In genomic region chr5:140174014-140174413, GRCh38 we compare ENCODE assay signal across 11 cellular contexts. TPM values are rescaled to one million over a fixed set of nuclear protein-coding genes. Genes with fewer than 3 reads are reported as not detected.
DNase-seq lines count a peak whose midpoint lies in the region; ATAC-seq and TF ChIP-seq lines count a peak whose summit lies in the region.
"Had no signal": no experiment of that assay in that cellular context is flagged by ENCODE, and none has a peak within 500 bp of the region (broad histone marks: within the 10 kb centered on the region; RNA-seq: fewer than 3 reads in every experiment).

No MANE protein-coding gene starts in this region.

- CTCF ChIA-PET in activated naive CD4-positive, alpha-beta T cell treated with anti-CD3 and anti-CD28 coated beads, Interleukin-2, amount 10 ng/mL, durations not matched to agents 7 days and 5 days (lab: Charles Lee) = interaction anchor here (1.2 kb wide), 1 partner anchor 18 kb away, joined by 3 read pairs; no protein-coding TSS in a partner anchor
- CTCF ChIA-PET in WTC11 (lab: Charles Lee) = interaction anchor here (0.8 to 3.0 kb wide), 12 partner anchors 9 to 178 kb away, joined by 3 to 13 read pairs (median 4); partner anchors contain the start of gene HBEGF

- H3K27ac ChIP-seq in lower lobe of right lung = peak overlapping the region; percentile 100

- peaks cover 36% of the 10 kb centered on the region for H3K27me3 Mint-ChIP-seq in activated naive CD4-positive, alpha-beta T cell treated with anti-CD3 and anti-CD28 coated beads, Interleukin-2, amount 10 ng/mL, durations not matched to agents 7 days and 5 days
- peaks cover 11% of the 10 kb centered on the region; the same call in 1 of the 2 replicates for H3K27me3 Mint-ChIP-seq in WTC11 (ENCODE audit: low read depth)
- H3K27me3 Mint-ChIP-seq in type B pancreatic cell = peaks cover 13% of the 10 kb centered on the region

- H3K4me1 Mint-ChIP-seq in activated naive CD4-positive, alpha-beta T cell treated with anti-CD3 and anti-CD28 coated beads, Interleukin-2, amount 10 ng/mL, durations not matched to agents 7 days and 5 days = peaks cover 15% of the 10 kb centered on the region
- H3K4me1 Mint-ChIP-seq in WTC11 = peaks cover 11% of the 10 kb centered on the region
- H3K4me1 Mint-ChIP-seq in type B pancreatic cell (ENCODE audit: unreplicated experiment) = peaks cover 5% of the 10 kb centered on the region

- no peak for DNase-seq in activated naive CD4-positive, alpha-beta T cell treated with anti-CD3 and anti-CD28 coated beads, Interleukin-2, amount 10 ng/mL, durations not matched to agents 7 days and 5 days
- DNase-seq in activated naive CD4-positive, alpha-beta T cell treated with Interleukin-2 at 50 U/mL for 16 hours = no peak
- no peak for DNase-seq in WTC11 (ENCODE audit: low spot score)
- no peak for DNase-seq in lower lobe of right lung
- no peak for DNase-seq in type B pancreatic cell (ENCODE audit: extremely low spot score, unreplicated experiment)
- DNase-seq in globus pallidus (ENCODE audit: low spot score) = no peak
- no peak for DNase-seq in left cardiac atrium
- DNase-seq: BE2C, ovary, SW 1271 had no signal

- peaks cover 2% of the 10 kb centered on the region for H3K36me3 Mint-ChIP-seq in activated naive CD4-positive, alpha-beta T cell treated with anti-CD3 and anti-CD28 coated beads, Interleukin-2, amount 10 ng/mL, durations not matched to agents 7 days and 5 days
- H3K36me3 Mint-ChIP-seq in WTC11 (no peaks in the 10 kb centered on the region), type B pancreatic cell (no peaks in the 10 kb centered on the region)

- H3K9me3 Mint-ChIP-seq in activated naive CD4-positive, alpha-beta T cell treated with anti-CD3 and anti-CD28 coated beads, Interleukin-2, amount 10 ng/mL, durations not matched to agents 7 days and 5 days = no peaks in the 10 kb centered on the region
- H3K9me3 Mint-ChIP-seq in WTC11 = no peaks in the 10 kb centered on the region
- H3K9me3 Mint-ChIP-seq in type B pancreatic cell = no peaks in the 10 kb centered on the region

- H3K9me3 ChIP-seq in lower lobe of right lung = no peaks in the 10 kb centered on the region
- H3K9me3 ChIP-seq: BE2C, ovary had no signal

- peaks cover 31% of the 10 kb centered on the region for H3K4me1 ChIP-seq in lower lobe of right lung
- H3K4me1 ChIP-seq: BE2C had no signal

- H3K36me3 ChIP-seq in lower lobe of right lung = no peaks in the 10 kb centered on the region
- H3K36me3 ChIP-seq: BE2C, ovary had no signal

- intact Hi-C loops in lower lobe of right lung (cut with DNase I) (no loop called here), left cardiac atrium (cut with DNase I) (loop anchor here in 1 of 2 donors (10.0 kb wide), 2 partner anchors 71 to 181 kb away; no protein-coding TSS in a partner anchor)

- POLR2A ChIA-PET in WTC11 (lab: Charles Lee) = no interaction called here

- TF ChIP-seq CTCF in WTC11 (IDR thresholded peaks at IDR 0.05) (no peak), lower lobe of right lung (IDR thresholded peaks at IDR 0.05) (no peak), type B pancreatic cell (conservative IDR thresholded peaks at IDR 0.05) (no peak)

- peak overlapping the region; percentile 28 for H3K4me3 Mint-ChIP-seq in activated naive CD4-positive, alpha-beta T cell treated with anti-CD3 and anti-CD28 coated beads, Interleukin-2, amount 10 ng/mL, durations not matched to agents 7 days and 5 days
- H3K4me3 Mint-ChIP-seq in WTC11 (peak overlapping the region; percentile 87), type B pancreatic cell (peak overlapping the region; percentile 92)

- ATAC-seq in WTC11 (no peak), lower lobe of right lung (no peak), GM18502 (IDR thresholded peaks at IDR 0.05; ENCODE audit: poor library complexity, unreplicated experiment) (no peak), left cardiac atrium (no peak)

- H3K4me3 ChIP-seq in lower lobe of right lung = peak overlapping the region; percentile 99

- no peaks in the 10 kb centered on the region for H3K27me3 ChIP-seq in lower lobe of right lung (ENCODE audit: low read depth)
- H3K27me3 ChIP-seq: BE2C, ovary had no signal

- no peak overlapping the region for H3K27ac Mint-ChIP-seq in activated naive CD4-positive, alpha-beta T cell treated with anti-CD3 and anti-CD28 coated beads, Interleukin-2, amount 10 ng/mL, durations not matched to agents 7 days and 5 days
- H3K27ac Mint-ChIP-seq in WTC11 (peak overlapping the region; percentile 31; the same call in 1 of the 2 replicates), type B pancreatic cell (peak overlapping the region; percentile 97)

TF ChIP-seq in WTC11, 78 proteins besides CTCF, POLR2A, EP300 and RAD21:
- no peak for TF ChIP-seq ZNF416 (CRISPR knock-in tag; IDR thresholded peaks at IDR 0.05)
TF ChIP-seq in WTC11: peak in this region for 0.

RNA-seq across cellular contexts. Expression of gene CYSTM1, which starts 1.0 kb away (rescaled TPM):
- total RNA-seq in WTC11 (2021) (27.7 to 29.3 TPM (median 28.9 TPM) in 3 replicates), lower lobe of right lung (80.4 TPM), type B pancreatic cell (ENCODE audit: low replicate concordance) (49.9 and 73.5 TPM in 2 replicates), left cardiac atrium (10 to 100 TPM; 61.7 to 74.6 TPM)

RNA-seq across cellular contexts. Expression of gene IGIP, which starts 48.3 kb away (rescaled TPM):
- total RNA-seq in WTC11 (2021) (1.2 to 1.7 TPM (median 1.5 TPM) in 3 replicates), lower lobe of right lung (17.7 TPM), type B pancreatic cell (ENCODE audit: low replicate concordance) (2.6 and 2.9 TPM in 2 replicates), left cardiac atrium (10 to 100 TPM; 12.3 to 14.4 TPM)

Comparison
In these comparisons a context has a peak if more than half of its experiments do, and no peak if none do; other contexts are left out.
1. H3K4me3 Mint-ChIP-seq: peak in every context shown above with its lines; median percentile 92 in type B pancreatic cell; 87 in WTC11; 28 in activated naive CD4-positive, alpha-beta T cell treated with anti-CD3 and anti-CD28 coated beads, Interleukin-2, amount 10 ng/mL, durations not matched to agents 7 days and 5 days.